Comparison of ENCODE assay signal across 8 cellular contexts in the genomic region with DNA sequence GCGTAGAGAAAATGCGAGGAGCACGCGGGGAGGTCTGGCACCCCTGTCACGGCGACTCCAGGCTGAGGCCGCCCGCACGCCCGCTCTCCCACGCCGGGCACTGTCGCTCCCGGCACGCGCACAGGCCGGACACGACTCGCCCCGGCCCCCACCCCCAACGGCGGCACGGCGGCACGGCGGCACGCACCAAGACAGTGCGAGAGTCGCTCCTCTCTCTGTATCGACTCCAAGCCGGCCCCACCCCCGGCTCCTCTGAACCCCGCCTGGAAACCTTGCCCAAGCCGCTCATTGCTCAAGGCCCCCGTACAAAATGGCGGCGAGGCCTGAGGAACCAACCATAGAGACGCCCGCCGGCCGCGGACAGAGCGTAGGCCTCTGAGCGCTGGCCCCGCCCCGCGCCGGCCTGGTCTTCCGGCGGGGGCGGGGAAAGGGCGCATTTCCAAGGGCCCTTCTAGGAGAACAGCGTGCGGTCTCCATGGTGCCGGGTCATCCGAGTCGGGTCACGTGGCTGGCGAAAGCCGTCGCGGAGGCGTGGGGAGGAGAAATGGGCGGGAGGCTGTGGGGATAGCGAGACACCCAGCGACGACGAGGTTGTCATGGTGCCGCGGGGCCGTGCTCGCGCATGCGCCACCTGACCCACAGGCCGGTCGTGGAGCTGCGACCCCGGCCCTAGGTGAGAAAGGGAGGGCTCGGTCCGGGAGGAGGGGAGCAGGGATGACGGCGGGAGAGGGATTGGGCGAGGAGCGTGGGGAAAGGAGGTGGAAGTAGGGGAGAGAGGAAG. TPM values are rescaled to one million over a fixed set of nuclear protein-coding genes. Genes with fewer than 3 reads are reported as not detected.
A peak's percentile ranks its signal among the peaks of the same experiment; 100 is the strongest.
DNase-seq lines count a peak whose midpoint lies in the region; ATAC-seq and TF ChIP-seq lines count a peak whose summit lies in the region.

A gene with protein sequence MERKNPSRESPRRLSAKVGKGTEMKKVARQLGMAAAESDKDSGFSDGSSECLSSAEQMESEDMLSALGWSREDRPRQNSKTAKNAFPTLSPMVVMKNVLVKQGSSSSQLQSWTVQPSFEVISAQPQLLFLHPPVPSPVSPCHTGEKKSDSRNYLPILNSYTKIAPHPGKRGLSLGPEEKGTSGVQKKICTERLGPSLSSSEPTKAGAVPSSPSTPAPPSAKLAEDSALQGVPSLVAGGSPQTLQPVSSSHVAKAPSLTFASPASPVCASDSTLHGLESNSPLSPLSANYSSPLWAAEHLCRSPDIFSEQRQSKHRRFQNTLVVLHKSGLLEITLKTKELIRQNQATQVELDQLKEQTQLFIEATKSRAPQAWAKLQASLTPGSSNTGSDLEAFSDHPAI (plus strand): TSS at position 570 of the 781 bp plus-strand sequence. CDS start 7,451 bp downstream, outside the sequence.

- H3K4me3 ChIP-seq in AG10803 (ENCODE audit: low read length), result peak within 1 kb of the TSS; percentile 99

- peak; percentile 98 for DNase-seq in AG10803 (ENCODE audit: low read depth)
- peak; percentile 99 for DNase-seq in NCI-H460 (ENCODE audit: extremely low read depth, low read depth)
- DNase-seq in activated CD4-positive, CD25-positive, alpha-beta regulatory T cell treated with anti-CD3 and anti-CD28 coated beads, Interleukin-2, amount 50 U/mL, for 72 hours, result peak; percentile 99
- peak; percentile 95 to 96 for DNase-seq in cerebellar nuclear complex (lab: John Stamatoyannopoulos, UW)
- DNase-seq in islet precursor cell, result peak; percentile 100
- peak; percentile 98 to 99 (median 99) for DNase-seq in stimulated activated CD4-positive, alpha-beta T cell treated with anti-CD3 and anti-CD28 coated beads, Interleukin-12 subunit alpha, Interleukin-12 subunit beta, amount 100 ng/mL, for 48 hours (ENCODE audit: low read depth in 2 of 3, low spot score in 1 of 3)

- TF ChIP-seq CTCF in AG10803 (conservative IDR thresholded peaks at IDR 0.05; ENCODE audit: low read length), result no peak

- peak; percentile 85 for ATAC-seq in GM19043 (IDR thresholded peaks at IDR 0.05; ENCODE audit: low read depth, unreplicated experiment)
- peak; percentile 76 for ATAC-seq in HG03378 (IDR thresholded peaks at IDR 0.05; ENCODE audit: unreplicated experiment)

RNA-seq across cellular contexts. Expression of the gene that starts here (rescaled TPM):
- 16.6 and 17.9 TPM in 2 replicates for total RNA-seq in NCI-H460 (2014; rRNA removed; shearing (Covaris generic))
- 21.4 and 29.3 TPM in 2 replicates for polyA plus RNA-seq in NCI-H460 (2014; cell fraction: nucleus; rRNA removed)

Comparison
In these comparisons a context has a peak if more than half of its experiments do, and no peak if none do; other contexts are left out.
1. Peak in every context shown above with its lines: DNase-seq, ATAC-seq and H3K4me3 ChIP-seq.